8 cellular contexts compared by ENCODE assay signal in the genomic region with DNA sequence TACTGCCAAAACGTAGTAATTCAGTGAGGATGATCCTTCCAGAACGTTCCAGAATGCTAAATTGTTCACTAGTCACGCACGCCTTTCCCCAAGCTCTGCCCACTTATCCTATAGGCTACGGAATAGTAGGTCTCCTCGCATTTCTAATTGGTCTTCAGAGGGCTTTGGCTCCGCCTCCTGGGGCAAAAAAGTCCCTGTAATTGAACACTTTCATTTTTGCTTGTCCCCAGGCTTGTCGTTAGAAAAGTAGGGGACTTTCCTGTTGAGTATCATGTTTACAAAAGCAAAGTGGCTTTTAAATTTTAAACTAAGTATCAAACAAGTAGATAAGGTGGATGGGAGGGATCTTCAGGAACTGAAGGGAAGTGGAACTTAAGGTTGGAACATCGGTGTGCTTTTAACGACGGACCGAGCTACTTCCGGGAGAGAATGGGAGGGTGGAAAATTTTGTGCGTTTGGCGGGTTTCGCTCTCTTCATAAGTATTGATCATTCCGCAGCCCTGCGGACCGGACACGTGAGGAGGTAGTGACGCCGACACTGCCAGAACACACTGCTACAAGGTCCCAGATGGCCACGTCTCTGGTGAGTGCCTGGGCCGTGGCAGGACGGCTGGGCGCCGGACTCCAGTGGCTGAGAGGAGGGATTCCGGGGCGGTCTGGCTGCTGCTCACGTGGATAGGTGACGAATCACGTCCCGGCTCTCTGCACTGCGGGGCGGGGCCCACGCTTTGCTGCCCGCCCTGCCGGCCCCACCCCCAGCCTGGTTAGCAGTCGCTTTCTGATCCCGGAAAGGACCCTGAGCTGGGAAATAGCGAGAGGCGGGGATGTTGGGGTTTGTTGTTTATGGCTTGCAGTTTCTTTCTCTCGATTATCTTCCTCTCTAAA. TPM values are rescaled to one million over a fixed set of nuclear protein-coding genes. Genes with fewer than 3 reads are reported as not detected.
DNase-seq lines count a peak whose midpoint lies in the region; ATAC-seq lines count a peak whose summit lies in the region.

NXT2 (plus strand) TSS at position 406 of the 885 bp plus-strand sequence; CDS start at position 569, 163 bp downstream.

- H3K9me3 Mint-ChIP-seq in IgD-negative memory B cell = peaks cover 3 to 16% (median 3%) of the 10 kb centered on the region in 3 donors

- H3K36me3 Mint-ChIP-seq in IgD-negative memory B cell = no peaks in the 10 kb centered on the region

- DNase-seq in DMS153 (lab: John Stamatoyannopoulos, UW) = peak; percentile 80
- DNase-seq in OCI-M1 (lab: John Stamatoyannopoulos, UW) = peak; percentile 94
- peak; percentile 75 for DNase-seq in activated T-cell treated with anti-CD3 and anti-CD28 coated beads for 24 hours (ENCODE audit: low read depth)
- DNase-seq in epidermal melanocyte (ENCODE audit: insufficient read length, low spot score) = peak; percentile 50
- DNase-seq in middle frontal gyrus (ENCODE audit: extremely low spot score, low spot score) = peak; percentile 71
- peak; percentile 56 to 75 for DNase-seq in stimulated activated CD8-positive, alpha-beta memory T cell treated with anti-CD3 and anti-CD28 coated beads, Interleukin-2, amount 100 ng/mL, for 1 hour (ENCODE audit: low read depth in 2 of 2)

- ATAC-seq in GM21576 (IDR thresholded peaks at IDR 0.05; ENCODE audit: unreplicated experiment) = peak; percentile 96

- H3K27ac Mint-ChIP-seq in IgD-negative memory B cell = peak within 1 kb of the TSS; percentile 96 to 98 (median 97)

- H3K4me3 Mint-ChIP-seq in IgD-negative memory B cell = peak within 1 kb of the TSS; percentile 94 to 99 (median 98)

- peaks cover 16 to 24% (median 17%) of the 10 kb centered on the region in 3 donors for H3K4me1 Mint-ChIP-seq in IgD-negative memory B cell

- H3K27me3 Mint-ChIP-seq in IgD-negative memory B cell = no peaks in the 10 kb centered on the region

RNA-seq across cellular contexts. Expression of gene NXT2, which starts in this region (rescaled TPM):
- 13.9 TPM for polyA plus RNA-seq in IgD-negative memory B cell

Comparison
In these comparisons a context has a peak if more than half of its experiments do, and no peak if none do; other contexts are left out.
1. Peak in every context shown above with its lines: DNase-seq and ATAC-seq.